8 cellular contexts compared by ENCODE assay signal in genomic region chr10:47311900-47312662, GRCh38. TPM values are rescaled to one million over a fixed set of nuclear protein-coding genes. Genes with fewer than 3 reads are reported as not detected.
DNase-seq lines count a peak whose midpoint lies in the region; ATAC-seq and TF ChIP-seq lines count a peak whose summit lies in the region.

No MANE protein-coding gene starts in this region.

- no peaks in the 10 kb centered on the region for H3K36me3 ChIP-seq in right lobe of liver

- peak; percentile 73 for TF ChIP-seq CTCF in coronary artery (IDR thresholded peaks at IDR 0.05)
- peak; percentile 81 to 85 (median 84) for TF ChIP-seq CTCF in right lobe of liver (IDR thresholded peaks at IDR 0.05)

- intact Hi-C loops in right lobe of liver (cut with DNase I) = loop anchor here (5.0 kb wide), 3 partner anchors 265 to 285 kb away; no protein-coding TSS in a partner anchor

- no peaks in the 10 kb centered on the region for H3K27me3 ChIP-seq in right lobe of liver

- ATAC-seq in HG02642 (IDR thresholded peaks at IDR 0.05; ENCODE audit: poor library complexity, unreplicated experiment) = peak; percentile 84
- peak; percentile 88 to 98 (median 94) for ATAC-seq in right lobe of liver
- ATAC-seq in GM21381 (IDR thresholded peaks at IDR 0.05; ENCODE audit: unreplicated experiment) = no peak

- H3K4me1 ChIP-seq in right lobe of liver = no peaks in the 10 kb centered on the region

- no peak for TF ChIP-seq POLR2A in right lobe of liver (IDR thresholded peaks at IDR 0.05)

- H3K27ac ChIP-seq in coronary artery (no peak overlapping the region), right lobe of liver (no peak overlapping the region)

- DNase-seq in GDM1 (lab: John Stamatoyannopoulos, UW) (peak; percentile 62), NCI-H226 (peak; percentile 53), coronary artery (ENCODE audit: low spot score) (peak; percentile 85), right lobe of liver (peak; percentile 83 to 86 (median 85))
- peak; percentile 84 for DNase-seq in activated CD4-positive, alpha-beta T cell treated with anti-CD3 and anti-CD28 coated beads, Interleukin-2, amount 50 U/mL, for 1 hour
- peak; percentile 71 to 85 (median 76) for DNase-seq in stimulated activated CD4-positive, alpha-beta T cell treated with anti-CD3 and anti-CD28 coated beads, TNF-alpha, amount 100 ng/mL, for 24 hours (ENCODE audit: low read depth in 3 of 3)

- no peaks in the 10 kb centered on the region for H3K9me3 ChIP-seq in right lobe of liver

- H3K4me3 ChIP-seq in coronary artery (no peak overlapping the region), right lobe of liver (no peak overlapping the region)

- WGBS in right lobe of liver (ENCODE audit: insufficient coverage, low coverage, low lambda C conversion rate, missing lambda C conversion rate) = 44% methylated on average over 3 of the region's 21 CpGs

RNA-seq across cellular contexts. Expression of gene GDF2, which starts 10.2 kb away (rescaled TPM):
- 10 to 100 TPM in 3 of 6 experiments, 1 to 10 TPM in 3; 4.5 to 15.9 (median 9.7) TPM for total RNA-seq in right lobe of liver

RNA-seq across cellular contexts. Expression of gene GDF10, which starts 12.1 kb away (rescaled TPM):
- not detected for total RNA-seq in right lobe of liver

RNA-seq across cellular contexts. Expression of gene RBP3, which starts 36.1 kb away (rescaled TPM):
- not detected for total RNA-seq in right lobe of liver
